Comparison of ENCODE assay signal across 36 cellular contexts in genomic region chr19:3203754-3204645, GRCh38. TPM values are rescaled to one million over a fixed set of nuclear protein-coding genes. Genes with fewer than 3 reads are reported as not detected.
"Had no signal": no experiment of that assay in that cellular context is flagged by ENCODE, and none has a peak within 500 bp of the region (broad histone marks: within the 10 kb centered on the region; RNA-seq: fewer than 3 reads in every experiment).

No MANE protein-coding gene starts in this region.

- H3K27ac Mint-ChIP-seq: activated B cell treated with CpG ODN at 0.5 μM for 24 hours; activated CD4-positive, alpha-beta memory T cell treated with anti-CD3 and anti-CD28 coated beads for 36 hours; activated naive CD4-positive, alpha-beta T cell treated with anti-CD3 and anti-CD28 coated beads for 36 hours; activated naive CD4-positive, alpha-beta T cell treated with anti-CD3 and anti-CD28 coated beads, Interleukin-2, amount 50 U/mL, for 72 hours; activated T-helper 1 cell treated with anti-CD3 and anti-CD28 coated beads, Interleukin-12 subunit alpha, Interleukin-12 subunit beta, Interleukin-2, Interleukin-4 antibody, amounts not matched to agents 30 ng/mL and 10 ng/mL and 1 ng/mL, durations not matched to agents 14 hours and 24 hours and 36 hours had no signal

- H3K4me1 ChIP-seq: adrenal gland, body of pancreas, breast epithelium had no signal

- ATAC-seq: activated naive CD4-positive, alpha-beta T cell treated with anti-CD3 and anti-CD28 coated beads, Interleukin-2, amount 50 U/mL, for 72 hours; body of pancreas; PC-3 had no signal

- H3K4me1 Mint-ChIP-seq: activated B cell treated with CpG ODN at 0.5 μM for 24 hours had no signal

- H3K27me3 Mint-ChIP-seq: activated B cell treated with CpG ODN at 0.5 μM for 24 hours; activated CD4-positive, alpha-beta memory T cell treated with anti-CD3 and anti-CD28 coated beads for 36 hours had no signal

- DNase-seq: activated B cell treated with CpG ODN at 0.5 μM for 24 hours; activated CD4-positive, alpha-beta memory T cell treated with anti-CD3 and anti-CD28 coated beads for 36 hours; activated CD4-positive, alpha-beta T cell treated with anti-CD3 and anti-CD28 coated beads for 4 hours; activated CD4-positive, alpha-beta T cell treated with anti-CD3 and anti-CD28 coated beads, Interleukin-2, amount 50 U/mL, for 1 hour; activated CD4-positive, CD25-positive, alpha-beta regulatory T cell treated with anti-CD3 and anti-CD28 coated beads, Interleukin-2, amount 50 U/mL, for 72 hours; activated CD8-positive, alpha-beta memory T cell treated with anti-CD3 and anti-CD28 coated beads, Interleukin-2, amount 50 U/mL, for 4 hours; activated gamma-delta T cell treated with Interleukin-2 at 50 U/mL for 16 hours; activated naive CD4-positive, alpha-beta T cell treated with anti-CD3 and anti-CD28 coated beads for 36 hours; activated T-cell treated with anti-CD3 and anti-CD28 coated beads for 4 hours; activated T-cell treated with anti-CD3 and anti-CD28 coated beads, Interleukin-2, amount 50 U/mL, for 4 hours; adrenal gland; body of pancreas; NCI-H1092 treated with DMSO at 0.1 percent for 48 hours; NCI-H1417; NCI-H146; NCI-H187; NCI-H2029 treated with DMSO at 0.1 percent for 48 hours; NCI-H2107; NCI-H2171; NCI-H510A; NCI-H526; NCI-H748 treated with DMSO at 0.1 percent for 48 hours; NK-92 treated with Interleukin-12 subunit alpha and Interleukin-12 subunit beta, amount 100 ng/mL, for 24 hours; PC-3; Right ventricle myocardium superior; SW 1271; T-helper 1 cell; T-helper 2 cell; T-helper 9 cell had no signal

- H3K4me3 Mint-ChIP-seq: activated B cell treated with CpG ODN at 0.5 μM for 24 hours; activated CD4-positive, alpha-beta memory T cell treated with anti-CD3 and anti-CD28 coated beads for 36 hours; activated naive CD4-positive, alpha-beta T cell treated with anti-CD3 and anti-CD28 coated beads for 36 hours; activated T-cell treated with anti-CD3 and anti-CD28 coated beads, Interleukin-2, amount 50 U/mL, for 4 hours; activated T-helper 1 cell treated with anti-CD3 and anti-CD28 coated beads, Interleukin-12 subunit alpha, Interleukin-12 subunit beta, Interleukin-2, Interleukin-4 antibody, amounts not matched to agents 30 ng/mL and 10 ng/mL and 1 ng/mL, durations not matched to agents 14 hours and 24 hours and 36 hours had no signal

- H3K9me3 Mint-ChIP-seq: activated B cell treated with CpG ODN at 0.5 μM for 24 hours; activated CD4-positive, alpha-beta memory T cell treated with anti-CD3 and anti-CD28 coated beads for 36 hours; activated naive CD4-positive, alpha-beta T cell treated with anti-CD3 and anti-CD28 coated beads for 36 hours; activated naive CD4-positive, alpha-beta T cell treated with anti-CD3 and anti-CD28 coated beads, Interleukin-2, amount 50 U/mL, for 72 hours; activated T-cell treated with anti-CD3 and anti-CD28 coated beads, Interleukin-2, amount 50 U/mL, for 4 hours; activated T-helper 1 cell treated with anti-CD3 and anti-CD28 coated beads, Interleukin-12 subunit alpha, Interleukin-12 subunit beta, Interleukin-2, Interleukin-4 antibody, amounts not matched to agents 30 ng/mL and 10 ng/mL and 1 ng/mL, durations not matched to agents 14 hours and 24 hours and 36 hours had no signal

- H3K9me3 ChIP-seq: adrenal gland, body of pancreas, breast epithelium had no signal

- H3K27me3 ChIP-seq: adrenal gland, body of pancreas, breast epithelium had no signal

- H3K4me3 ChIP-seq: adrenal gland, body of pancreas, breast epithelium had no signal

- H3K36me3 Mint-ChIP-seq: activated naive CD4-positive, alpha-beta T cell treated with anti-CD3 and anti-CD28 coated beads, Interleukin-2, amount 50 U/mL, for 72 hours had no signal

- H3K27ac ChIP-seq: adrenal gland, body of pancreas, breast epithelium, VCaP had no signal

RNA-seq across cellular contexts. Expression of gene CELF5, which starts 20.5 kb away (rescaled TPM):
- total RNA-seq: activated B cell treated with CpG ODN at 0.5 μM for 24 hours; activated naive CD4-positive, alpha-beta T cell treated with anti-CD3 and anti-CD28 coated beads for 36 hours; cardiac septum; M059J; Right ventricle myocardium superior had no signal

RNA-seq across cellular contexts. Expression of gene S1PR4, which starts 25.4 kb away (rescaled TPM):
- total RNA-seq: astrocyte, M059J had no signal
